Comparison of ENCODE assay signal across 12 cellular contexts in the genomic region with DNA sequence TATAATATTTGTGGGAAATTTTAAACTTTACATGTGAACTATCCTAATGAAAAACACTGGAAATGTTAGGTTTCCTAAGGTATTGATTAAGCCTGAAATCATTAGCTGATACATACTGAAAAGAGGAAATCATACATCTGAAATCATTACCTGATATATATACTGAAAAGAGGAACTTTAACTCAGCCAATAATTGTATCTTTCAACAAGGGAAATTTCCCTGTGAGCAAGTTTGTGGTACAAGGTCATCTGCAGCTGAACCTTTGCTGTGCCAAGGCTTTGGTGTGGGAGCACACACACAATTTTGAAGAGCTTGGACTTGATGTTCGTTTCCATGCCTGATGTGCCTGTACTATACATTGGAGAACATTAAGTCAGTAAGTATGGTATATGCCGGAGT.
DNase-seq lines count a peak whose midpoint lies in the region; ATAC-seq, FAIRE-seq and TF ChIP-seq lines count a peak whose summit lies in the region.
"Had no signal": no experiment of that assay in that cellular context is flagged by ENCODE, and none has a peak within 500 bp of the region (broad histone marks: within the 10 kb centered on the region; RNA-seq: fewer than 3 reads in every experiment).

No MANE protein-coding gene starts in this region.

- H3K27me3 Mint-ChIP-seq in astrocyte (ENCODE audit: low read depth, unreplicated experiment), result no peaks in the 10 kb centered on the region

- intact Hi-C loops in left lung (cut with DNase I), result no loop called here

- DNase-seq in GM10266 (ENCODE audit: extremely low spot score) (peak; percentile 18), astrocyte (ENCODE audit: low read depth) (no peak), NCI-H345 treated with DMSO at 0.1 percent for 48 hours (lab: John Stamatoyannopoulos, UW; ENCODE audit: unreplicated experiment) (no peak), left lung (no peak), substantia nigra (lab: John Stamatoyannopoulos, UW) (no peak), A172 (ENCODE audit: low spot score) (no peak)
- DNase-seq: glutamatergic neuron, NCI-H1092 treated with DMSO at 0.1 percent for 48 hours, PC-9 had no signal

- peak; percentile 88 for ATAC-seq in GM19351 (IDR thresholded peaks at IDR 0.05; ENCODE audit: unreplicated experiment)
- peak; percentile 74 for ATAC-seq in HG03342 (IDR thresholded peaks at IDR 0.05; ENCODE audit: unreplicated experiment)
- ATAC-seq in left lung, result no peak

- TF ChIP-seq CTCF in GM10266 (IDR thresholded peaks at IDR 0.05; ENCODE audit: control insufficient read depth, insufficient read depth, low read depth, missing control alignments), result no peak
- TF ChIP-seq CTCF in astrocyte (IDR thresholded peaks at IDR 0.05; ENCODE audit: insufficient read depth, low read depth, low read length), result no peak
- no peak for TF ChIP-seq CTCF in left lung (IDR thresholded peaks at IDR 0.05)

- no peak overlapping the region for H3K4me3 Mint-ChIP-seq in astrocyte (ENCODE audit: unreplicated experiment)

- no peaks in the 10 kb centered on the region for H3K36me3 ChIP-seq in astrocyte (ENCODE audit: insufficient read depth, low read length)
- H3K36me3 ChIP-seq in left lung, result no peaks in the 10 kb centered on the region

- H3K4me3 ChIP-seq in astrocyte (ENCODE audit: insufficient read depth, low read depth, low read length), result no peak overlapping the region
- H3K4me3 ChIP-seq in left lung, result peak overlapping the region in 1 of 2 donors; percentile 16
- H3K4me3 ChIP-seq: PC-9 had no signal

- no peaks in the 10 kb centered on the region for H3K4me1 Mint-ChIP-seq in astrocyte (ENCODE audit: low read depth, unreplicated experiment)

- peak; percentile 89 for FAIRE-seq in astrocyte (lab: Jason Lieb, UNC)

- no peaks in the 10 kb centered on the region for H3K9me3 ChIP-seq in astrocyte (ENCODE audit: insufficient read depth, low read depth, low read length)
- no peaks in the 10 kb centered on the region for H3K9me3 ChIP-seq in left lung

- H3K9me3 Mint-ChIP-seq in astrocyte (ENCODE audit: unreplicated experiment), result no peaks in the 10 kb centered on the region

- H2AFZ ChIP-seq in astrocyte (ENCODE audit: low read depth, low read length), result no peak overlapping the region
- H2AFZ ChIP-seq: PC-9 had no signal

- H3K36me3 Mint-ChIP-seq in astrocyte (ENCODE audit: low read depth, unreplicated experiment), result no peaks in the 10 kb centered on the region

- no peak overlapping the region for H3K27ac Mint-ChIP-seq in astrocyte (ENCODE audit: unreplicated experiment)

- H3K27ac ChIP-seq in astrocyte (ENCODE audit: low read depth, low read length), result no peak overlapping the region
- no peak overlapping the region for H3K27ac ChIP-seq in left lung
- H3K27ac ChIP-seq in substantia nigra (ENCODE audit: low read depth, low read length, poor library complexity, severe bottlenecking), result no peak overlapping the region
- H3K27ac ChIP-seq: PC-9, VCaP had no signal

- H3K79me2 ChIP-seq in astrocyte (ENCODE audit: insufficient read depth, low read length), result no peaks in the 10 kb centered on the region

- no peaks in the 10 kb centered on the region for H3K27me3 ChIP-seq in astrocyte (ENCODE audit: insufficient read depth, low read length)
- no peaks in the 10 kb centered on the region for H3K27me3 ChIP-seq in left lung

- H4K20me1 ChIP-seq in astrocyte (ENCODE audit: insufficient read depth, low read length), result no peaks in the 10 kb centered on the region

- no peak overlapping the region for H3K4me2 ChIP-seq in astrocyte (ENCODE audit: low read length)

- H3K4me1 ChIP-seq in astrocyte (ENCODE audit: insufficient read depth, low read length), result no peaks in the 10 kb centered on the region
- no peaks in the 10 kb centered on the region for H3K4me1 ChIP-seq in left lung

- no peak overlapping the region for H3K9ac ChIP-seq in astrocyte (ENCODE audit: low read length)
